ENCODE assay signal across 22 cellular contexts in genomic region chr1:60126733-60127132, GRCh38. TPM values are rescaled to one million over a fixed set of nuclear protein-coding genes. Genes with fewer than 3 reads are reported as not detected.
DNase-seq lines count a peak whose midpoint lies in the region; ATAC-seq and TF ChIP-seq lines count a peak whose summit lies in the region.
"Had no signal": no experiment of that assay in that cellular context is flagged by ENCODE, and none has a peak within 500 bp of the region (broad histone marks: within the 10 kb centered on the region; RNA-seq: fewer than 3 reads in every experiment).

No MANE protein-coding gene starts in this region.

- no peaks in the 10 kb centered on the region for H3K36me3 ChIP-seq in smooth muscle cell (ENCODE audit: low read depth)
- H3K36me3 ChIP-seq: gastrocnemius medialis, Peyer's patch, thyroid gland had no signal

- H2AFZ ChIP-seq in smooth muscle cell (ENCODE audit: low read depth), result no peak overlapping the region

- H3F3A ChIP-seq in smooth muscle cell (ENCODE audit: low read depth), result no peaks in the 10 kb centered on the region

- no peaks in the 10 kb centered on the region for H3K9me3 ChIP-seq in smooth muscle cell (replicated peaks; ENCODE audit: low read depth)
- H3K9me3 ChIP-seq: gastrocnemius medialis, Peyer's patch, thyroid gland had no signal

- H3K27me3 ChIP-seq in smooth muscle cell (ENCODE audit: low read depth), result no peaks in the 10 kb centered on the region
- H3K27me3 ChIP-seq: dorsolateral prefrontal cortex, gastrocnemius medialis, Peyer's patch, thyroid gland had no signal

- H4K20me1 ChIP-seq in smooth muscle cell (ENCODE audit: low read depth), result no peaks in the 10 kb centered on the region

- no peak for ATAC-seq in naive thymus-derived CD8-positive, alpha-beta T cell
- ATAC-seq: activated T-helper 17 cell treated with anti-CD3 and anti-CD28 coated beads, Interleukin-2, amount 50 U/mL, for 72 hours; gastrocnemius medialis; GM12878; K562 had no signal

- H3K27ac ChIP-seq in smooth muscle cell (ENCODE audit: low read depth), result no peak overlapping the region
- H3K27ac ChIP-seq: dorsolateral prefrontal cortex, gastrocnemius medialis, Peyer's patch, thyroid gland had no signal

- no peak overlapping the region for H3K9ac ChIP-seq in smooth muscle cell (ENCODE audit: low read depth)

- H3K27ac Mint-ChIP-seq in naive thymus-derived CD8-positive, alpha-beta T cell, result no peak overlapping the region
- H3K27ac Mint-ChIP-seq: activated T-helper 17 cell treated with anti-CD3 and anti-CD28 coated beads, Interleukin-2, amount 50 U/mL, for 72 hours; immature natural killer cell had no signal

- H3K36me3 Mint-ChIP-seq in naive thymus-derived CD8-positive, alpha-beta T cell, result no peaks in the 10 kb centered on the region
- H3K36me3 Mint-ChIP-seq: immature natural killer cell had no signal

- H3K4me3 ChIP-seq in epithelial cell of proximal tubule (ENCODE audit: low read depth, low read length) (no peak overlapping the region), smooth muscle cell (no peak overlapping the region)
- H3K4me3 ChIP-seq: dorsolateral prefrontal cortex, gastrocnemius medialis, GM12878, K562, Peyer's patch, thyroid gland had no signal

- TF ChIP-seq CTCF in epithelial cell of proximal tubule (conservative IDR thresholded peaks at IDR 0.05; ENCODE audit: low read depth, low read length) (peak; percentile 44), smooth muscle cell (IDR thresholded peaks at IDR 0.05; ENCODE audit: borderline replicate concordance, insufficient read depth, poor library complexity, severe bottlenecking) (peak; percentile 17)

- H3K4me3 Mint-ChIP-seq in naive thymus-derived CD8-positive, alpha-beta T cell, result no peak overlapping the region
- H3K4me3 Mint-ChIP-seq: activated T-helper 17 cell treated with anti-CD3 and anti-CD28 coated beads, Interleukin-2, amount 50 U/mL, for 72 hours; immature natural killer cell had no signal

- POLR2A ChIA-PET in naive thymus-derived CD8-positive, alpha-beta T cell (lab: Charles Lee), result no interaction called here

- no peaks in the 10 kb centered on the region for H3K9me3 Mint-ChIP-seq in naive thymus-derived CD8-positive, alpha-beta T cell
- H3K9me3 Mint-ChIP-seq: activated T-helper 17 cell treated with anti-CD3 and anti-CD28 coated beads, Interleukin-2, amount 50 U/mL, for 72 hours; immature natural killer cell had no signal

- DNase-seq in NCI-H748 (lab: John Stamatoyannopoulos, UW; ENCODE audit: unreplicated experiment) (peak; percentile 26), NCI-H748 treated with DMSO at 0.1 percent for 48 hours (lab: John Stamatoyannopoulos, UW) (no peak), NCI-H69 (lab: John Stamatoyannopoulos, UW) (peak; percentile 32), epithelial cell of proximal tubule (ENCODE audit: low read depth) (no peak), smooth muscle cell (lab: John Stamatoyannopoulos, UW; ENCODE audit: unreplicated experiment) (no peak), AG08395 (ENCODE audit: low spot score) (no peak), NCI-H187 (lab: John Stamatoyannopoulos, UW) (no peak)
- DNase-seq in naive thymus-derived CD8-positive, alpha-beta T cell, result no peak
- DNase-seq: activated CD4-positive, alpha-beta T cell treated with anti-CD3 and anti-CD28 coated beads, Interleukin-2, amount 50 U/mL, for 48 hours; DMS79; dorsolateral prefrontal cortex; gastrocnemius medialis; immature natural killer cell; NCI-H2081; Peyer's patch; stimulated activated CD4-positive, alpha-beta T cell treated with anti-CD3 and anti-CD28 coated beads, Interleukin-1b, Interleukin-23, amount 100 ng/mL, for 48 hours; thyroid gland had no signal

- H3K27me3 Mint-ChIP-seq in naive thymus-derived CD8-positive, alpha-beta T cell, result peaks cover 0 to 4% (median 0%) of the 10 kb centered on the region in 5 donors

- H3K4me1 Mint-ChIP-seq in naive thymus-derived CD8-positive, alpha-beta T cell, result no peaks in the 10 kb centered on the region
- H3K4me1 Mint-ChIP-seq: activated T-helper 17 cell treated with anti-CD3 and anti-CD28 coated beads, Interleukin-2, amount 50 U/mL, for 72 hours; immature natural killer cell had no signal

- no peak overlapping the region for H3K4me2 ChIP-seq in smooth muscle cell

- no peaks in the 10 kb centered on the region for H3K4me1 ChIP-seq in smooth muscle cell (ENCODE audit: low read depth)
- H3K4me1 ChIP-seq: gastrocnemius medialis, Peyer's patch, thyroid gland had no signal

- 25% methylated on average over 3 of the region's 3 CpGs for WGBS in smooth muscle cell (ENCODE audit: low lambda C conversion rate)

- H3K79me2 ChIP-seq in smooth muscle cell (ENCODE audit: low read depth), result no peaks in the 10 kb centered on the region

RNA-seq across cellular contexts. Expression of gene C1orf87, which starts 53.2 kb away (rescaled TPM):
- 0.17 TPM in 1 of 2 replicates, not detected in the other for total RNA-seq in epithelial cell of proximal tubule
- not detected in 2 replicates for total RNA-seq in smooth muscle cell
- polyA plus RNA-seq in smooth muscle cell, result not detected in 2 replicates
- total RNA-seq in naive thymus-derived CD8-positive, alpha-beta T cell, result not detected
- not detected for polyA plus RNA-seq in naive thymus-derived CD8-positive, alpha-beta T cell
- total RNA-seq: activated T-helper 17 cell treated with anti-CD3 and anti-CD28 coated beads, Interleukin-2, amount 50 U/mL, for 72 hours; gastrocnemius medialis; GM12878; K562; Peyer's patch; pulmonary artery endothelial cell; thyroid gland had no signal
- polyA plus RNA-seq: AG04450, GM12878, immature natural killer cell, K562 had no signal

Comparison
In these comparisons a context has a peak if more than half of its experiments do, and no peak if none do; other contexts are left out.
1. DNase-seq: peak in NCI-H748 (single experiment) and NCI-H69 (single experiment); none in NCI-H748 treated with DMSO at 0.1 percent for 48 hours (single experiment), epithelial cell of proximal tubule (single experiment), smooth muscle cell (single experiment), AG08395 (single experiment), NCI-H187 (0 of 2) and naive thymus-derived CD8-positive, alpha-beta T cell (0 of 10).